15 cellular contexts compared by ENCODE assay signal in genomic region chr12:105110851-105111250, GRCh38. TPM values are rescaled to one million over a fixed set of nuclear protein-coding genes. Genes with fewer than 3 reads are reported as not detected.
DNase-seq lines count a peak whose midpoint lies in the region; ATAC-seq and TF ChIP-seq lines count a peak whose summit lies in the region.
"Had no signal": no experiment of that assay in that cellular context is flagged by ENCODE, and none has a peak within 500 bp of the region (broad histone marks: within the 10 kb centered on the region; RNA-seq: fewer than 3 reads in every experiment).

No MANE protein-coding gene starts in this region.

- WGBS in tibial nerve, 2 donors: 67 to 68% methylated on average over 4 of the region's 4 CpGs
- WGBS in mesendoderm (ENCODE audit: extremely low coverage, insufficient coverage, low lambda C conversion rate): 100% methylated on average over 1 of the region's 4 CpGs

- no peak overlapping the region for H3K4ac ChIP-seq in mesendoderm (ENCODE audit: low read depth, low read length)

- no peak for ATAC-seq in CD4-positive, CD25-positive, alpha-beta regulatory T cell (ENCODE audit: low read depth in 2 of 2)
- ATAC-seq: activated naive CD8-positive, alpha-beta T cell treated with anti-CD3 and anti-CD28 coated beads, Interleukin-2, amount 50 U/mL, for 24 hours; esophagus mucosa had no signal

- no peak overlapping the region for H4K8ac ChIP-seq in mesendoderm (ENCODE audit: low read depth, low read length)

- no peak overlapping the region for H3K56ac ChIP-seq in mesendoderm (ENCODE audit: low read length)

- H3K36me3 Mint-ChIP-seq in CD4-positive, CD25-positive, alpha-beta regulatory T cell: peaks cover 16% of the 10 kb centered on the region
- H3K36me3 Mint-ChIP-seq in IgD-negative memory B cell: peaks cover 13% of the 10 kb centered on the region

- no peak for TF ChIP-seq POLR2A in tibial nerve (IDR thresholded peaks at IDR 0.05)

- TF ChIP-seq CTCF in osteoblast (IDR thresholded peaks at IDR 0.05; ENCODE audit: extremely low read depth, low read depth, low read length) (no peak), tibial nerve (IDR thresholded peaks at IDR 0.05) (no peak)

- no peak overlapping the region for H2AK5ac ChIP-seq in mesendoderm (ENCODE audit: low read length)

- no peak overlapping the region for H3K27ac Mint-ChIP-seq in CD4-positive, CD25-positive, alpha-beta regulatory T cell
- peak overlapping the region; percentile 9 to 99 (median 98) for H3K27ac Mint-ChIP-seq in IgD-negative memory B cell
- H3K27ac Mint-ChIP-seq: activated naive CD8-positive, alpha-beta T cell treated with anti-CD3 and anti-CD28 coated beads, Interleukin-2, amount 50 U/mL, for 24 hours had no signal

- H2AFZ ChIP-seq in osteoblast (ENCODE audit: low read length): no peak overlapping the region

- H3K27ac ChIP-seq in CD4-positive, CD25-positive, alpha-beta regulatory T cell (ENCODE audit: insufficient read depth, low read length, poor library complexity, severe bottlenecking): no peak overlapping the region
- no peak overlapping the region for H3K27ac ChIP-seq in osteoblast (ENCODE audit: low read depth, low read length)
- H3K27ac ChIP-seq in tibial nerve: no peak overlapping the region
- H3K27ac ChIP-seq in mesendoderm (ENCODE audit: low read depth, low read length): no peak overlapping the region

- H3K27me3 Mint-ChIP-seq in CD4-positive, CD25-positive, alpha-beta regulatory T cell: peaks cover 6% of the 10 kb centered on the region
- peaks cover 5% of the 10 kb centered on the region for H3K27me3 Mint-ChIP-seq in IgD-negative memory B cell

- no peak for DNase-seq in CD4-positive, CD25-positive, alpha-beta regulatory T cell
- peak; percentile 16 for DNase-seq in dermis blood vessel endothelial cell
- no peak for DNase-seq in osteoblast (ENCODE audit: insufficient read length, low spot score, missing footprints)
- no peak for DNase-seq in tibial nerve (ENCODE audit: low spot score in 2 of 2)
- no peak for DNase-seq in mesendoderm
- no peak for DNase-seq in CD1c-positive myeloid dendritic cell (ENCODE audit: extremely low spot score)
- DNase-seq in mesenteric fat pad (ENCODE audit: low spot score): no peak
- DNase-seq: activated CD4-positive, alpha-beta T cell treated with anti-CD3 and anti-CD28 coated beads for 4 hours; activated naive CD8-positive, alpha-beta T cell treated with anti-CD3 and anti-CD28 coated beads, Interleukin-2, amount 50 U/mL, for 24 hours; hippocampal formation; NCI-H1694 treated with DMSO at 0.1 percent for 48 hours; NCI-H526 treated with DMSO at 0.1 percent for 48 hours; T-helper 2 cell had no signal

- H3K36me3 ChIP-seq in CD4-positive, CD25-positive, alpha-beta regulatory T cell (ENCODE audit: control insufficient read depth, insufficient read depth, low read length): peaks cover 22% of the 10 kb centered on the region
- peaks cover 33% of the 10 kb centered on the region for H3K36me3 ChIP-seq in osteoblast (ENCODE audit: insufficient read depth, low read length)
- H3K36me3 ChIP-seq in tibial nerve: peaks cover 0 to 33% (median 0%) of the 10 kb centered on the region in 3 donors
- H3K36me3 ChIP-seq in mesendoderm (ENCODE audit: control insufficient read depth, insufficient read depth, low read length): no peaks in the 10 kb centered on the region

- peaks cover 70% of the 10 kb centered on the region for H3K79me2 ChIP-seq in osteoblast (ENCODE audit: insufficient read depth, low read length)
- H3K79me2 ChIP-seq in mesendoderm (ENCODE audit: control insufficient read depth, insufficient read depth, low read length): peaks cover 23% of the 10 kb centered on the region

- H3K23ac ChIP-seq in mesendoderm (ENCODE audit: low read length): no peak overlapping the region

- H3K9me3 ChIP-seq in CD4-positive, CD25-positive, alpha-beta regulatory T cell (ENCODE audit: control insufficient read depth in 2 of 2, low read length in 2 of 2): no peaks in the 10 kb centered on the region
- H3K9me3 ChIP-seq in osteoblast (ENCODE audit: low read depth, low read length): no peaks in the 10 kb centered on the region
- no peaks in the 10 kb centered on the region for H3K9me3 ChIP-seq in tibial nerve

- no peak overlapping the region for H2BK15ac ChIP-seq in mesendoderm (replicated peaks; ENCODE audit: low read depth)

- peaks cover 24% of the 10 kb centered on the region for H3K4me1 ChIP-seq in CD4-positive, CD25-positive, alpha-beta regulatory T cell (ENCODE audit: control insufficient read depth, insufficient read depth, low read length, poor library complexity, severe bottlenecking)
- H3K4me1 ChIP-seq in osteoblast (ENCODE audit: insufficient read depth, low read length): peaks cover 26% of the 10 kb centered on the region
- H3K4me1 ChIP-seq in tibial nerve: peaks cover 0 to 67% (median 18%) of the 10 kb centered on the region in 4 donors
- peaks cover 3% of the 10 kb centered on the region for H3K4me1 ChIP-seq in mesendoderm (ENCODE audit: control insufficient read depth, low read depth, low read length)

- peak overlapping the region; percentile 95 for H3K4me3 ChIP-seq in CD4-positive, CD25-positive, alpha-beta regulatory T cell (ENCODE audit: low read depth, low read length)
- H3K4me3 ChIP-seq in osteoblast (ENCODE audit: insufficient read depth, low read length) (no peak overlapping the region), tibial nerve (no peak overlapping the region), mesendoderm (ENCODE audit: low read length) (no peak overlapping the region)

- H3K79me1 ChIP-seq in mesendoderm (ENCODE audit: low read length): peaks cover 4% of the 10 kb centered on the region

- peaks cover 31% of the 10 kb centered on the region for H4K20me1 ChIP-seq in osteoblast (ENCODE audit: insufficient read depth, low read length)

- no peak overlapping the region for H3K18ac ChIP-seq in mesendoderm (ENCODE audit: low read length)

- no peak overlapping the region for H3K4me3 Mint-ChIP-seq in CD4-positive, CD25-positive, alpha-beta regulatory T cell
- H3K4me3 Mint-ChIP-seq in IgD-negative memory B cell: peak overlapping the region in 3 of 4 donors; percentile 23 to 99 (median 71)

- H3K4me1 Mint-ChIP-seq in CD4-positive, CD25-positive, alpha-beta regulatory T cell: peaks cover 29 to 54% (median 47%) of the 10 kb centered on the region in 4 donors
- H3K4me1 Mint-ChIP-seq in IgD-negative memory B cell: peaks cover 29 to 41% (median 35%) of the 10 kb centered on the region in 3 donors

- H3K27me3 ChIP-seq in CD4-positive, CD25-positive, alpha-beta regulatory T cell (ENCODE audit: control insufficient read depth, insufficient read depth, low read length): peaks cover 7% of the 10 kb centered on the region
- H3K27me3 ChIP-seq in osteoblast (ENCODE audit: insufficient read depth, low read length) (no peaks in the 10 kb centered on the region), tibial nerve (no peaks in the 10 kb centered on the region), mesendoderm (ENCODE audit: insufficient read depth, low read length, poor library complexity) (no peaks in the 10 kb centered on the region)

- H4K5ac ChIP-seq in mesendoderm (ENCODE audit: low read length): no peak overlapping the region

- H2BK120ac ChIP-seq in mesendoderm (ENCODE audit: low read depth, low read length): no peak overlapping the region

- H3K4me2 ChIP-seq in osteoblast (ENCODE audit: insufficient read depth, low read length) (peak overlapping the region; percentile 99), mesendoderm (ENCODE audit: low read length) (no peak overlapping the region)

- TF ChIP-seq EP300 in tibial nerve (IDR thresholded peaks at IDR 0.05): no peak

- no peak overlapping the region for H3K9ac ChIP-seq in mesendoderm (ENCODE audit: low read length)

- no peak overlapping the region for H2BK5ac ChIP-seq in mesendoderm (ENCODE audit: low read length)

- H3K9me3 Mint-ChIP-seq in CD4-positive, CD25-positive, alpha-beta regulatory T cell: no peaks in the 10 kb centered on the region
- no peaks in the 10 kb centered on the region for H3K9me3 Mint-ChIP-seq in IgD-negative memory B cell
- H3K9me3 Mint-ChIP-seq: activated naive CD8-positive, alpha-beta T cell treated with anti-CD3 and anti-CD28 coated beads, Interleukin-2, amount 50 U/mL, for 24 hours had no signal

RNA-seq across cellular contexts. Expression of gene WASHC4, which starts 3.3 kb away (rescaled TPM):
- total RNA-seq in CD4-positive, CD25-positive, alpha-beta regulatory T cell: 41.2 TPM
- polyA plus RNA-seq in CD4-positive, CD25-positive, alpha-beta regulatory T cell: 10 to 100 TPM; 24.0 to 33.1 (median 27.7) TPM
- polyA plus RNA-seq in IgD-negative memory B cell: 91.1 TPM
- total RNA-seq in dermis blood vessel endothelial cell: 151 and 161 TPM in 2 replicates
- 124 and 131 TPM in 2 replicates for total RNA-seq in osteoblast
- 100 to 1,000 TPM in 1 of 4 donors, 10 to 100 TPM in 3; 60.9 to 119 (median 79.9) TPM for total RNA-seq in tibial nerve
- polyA plus RNA-seq in mesendoderm (2013, experiment 1 of 2): 30.2 TPM
- 32.0 TPM for polyA plus RNA-seq in mesendoderm (2013, experiment 2 of 2)
- 62.3 TPM for total RNA-seq in mesenteric fat pad

RNA-seq across cellular contexts. Expression of gene ALDH1L2, which starts 26.6 kb away (rescaled TPM):
- total RNA-seq in CD4-positive, CD25-positive, alpha-beta regulatory T cell: not detected
- polyA plus RNA-seq in CD4-positive, CD25-positive, alpha-beta regulatory T cell: not detected
- 0.10 TPM for polyA plus RNA-seq in IgD-negative memory B cell
- total RNA-seq in dermis blood vessel endothelial cell (0.65 and 1.2 TPM in 2 replicates), osteoblast (55.4 and 63.9 TPM in 2 replicates), tibial nerve (10 to 100 TPM in 2 of 4 donors, 1 to 10 TPM in 2; 7.2 to 12.2 (median 10.2) TPM), mesenteric fat pad (21.1 TPM)
- 1.6 TPM for polyA plus RNA-seq in mesendoderm (2013, experiment 1 of 2)
- polyA plus RNA-seq in mesendoderm (2013, experiment 2 of 2): 1.8 TPM

Comparison
In these comparisons a context has a peak if more than half of its experiments do, and no peak if none do; other contexts are left out.
1. H3K27ac Mint-ChIP-seq: peak in IgD-negative memory B cell (3 of 3); none in CD4-positive, CD25-positive, alpha-beta regulatory T cell (0 of 3).
2. H3K4me3 Mint-ChIP-seq: peak in IgD-negative memory B cell (3 of 4); none in CD4-positive, CD25-positive, alpha-beta regulatory T cell (0 of 4).